Comparison of ENCODE assay signal across 17 cellular contexts in the genomic region with DNA sequence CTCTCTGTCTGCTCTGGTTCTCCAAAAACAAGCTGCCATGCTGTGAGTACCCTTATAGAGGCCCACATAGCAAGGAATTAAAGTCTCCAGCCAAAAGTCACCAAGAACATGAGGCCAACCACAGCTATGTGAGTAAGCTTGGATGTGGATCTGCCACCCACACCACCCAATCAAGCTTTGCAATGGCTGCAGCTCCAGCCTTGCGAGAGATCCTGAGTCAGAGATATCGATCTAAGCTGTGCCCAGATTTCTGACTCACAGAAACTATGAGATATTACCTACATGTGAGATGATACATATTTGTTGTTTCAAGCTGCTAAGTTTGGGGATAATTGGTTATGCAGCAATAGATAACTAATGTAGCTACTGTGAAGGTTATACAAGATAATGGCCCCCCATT. TPM values are rescaled to one million over a fixed set of nuclear protein-coding genes. Genes with fewer than 3 reads are reported as not detected.
DNase-seq lines count a peak whose midpoint lies in the region; ATAC-seq and TF ChIP-seq lines count a peak whose summit lies in the region.
"Had no signal": no experiment of that assay in that cellular context is flagged by ENCODE, and none has a peak within 500 bp of the region (broad histone marks: within the 10 kb centered on the region; RNA-seq: fewer than 3 reads in every experiment).

No MANE protein-coding gene starts in this region.

- peaks cover 0 to 4% of the 10 kb centered on the region in 2 donors for H3K9me3 Mint-ChIP-seq in activated naive CD4-positive, alpha-beta T cell treated with anti-CD3 and anti-CD28 coated beads, Interleukin-2, amount 50 U/mL, for 72 hours

- DNase-seq in activated naive CD4-positive, alpha-beta T cell treated with anti-CD3 and anti-CD28 coated beads, Interleukin-2, amount 50 U/mL, for 72 hours (ENCODE audit: low spot score in 2 of 2) = no peak
- no peak for DNase-seq in activated naive CD4-positive, alpha-beta T cell treated with Interleukin-2 at 50 U/mL for 16 hours
- DNase-seq in HT-29 (ENCODE audit: low spot score) (peak; percentile 16), epithelial cell of esophagus (ENCODE audit: low read depth) (peak; percentile 38), NCI-H510A treated with DMSO at 0.1 percent for 48 hours (lab: John Stamatoyannopoulos, UW) (no peak), NOMO-1 treated with DMSO at 0.1 percent for 48 hours (lab: John Stamatoyannopoulos, UW; ENCODE audit: unreplicated experiment) (no peak), T-helper 9 cell (no peak)
- DNase-seq in stimulated activated naive CD8-positive, alpha-beta T cell treated with anti-CD3 and anti-CD28 coated beads, Interleukin-15, Interleukin-2, amounts not matched to agents 100 U/mL and 50 U/mL, for 24 hours = no peak
- DNase-seq: activated CD4-positive, alpha-beta T cell treated with anti-CD3 and anti-CD28 coated beads for 1 hour; activated effector memory CD4-positive, alpha-beta T cell treated with anti-CD3 and anti-CD28 coated beads, Interleukin-2, amount 50 U/mL, for 16 hours; effector CD8-positive, alpha-beta T cell; foreskin melanocyte; naive thymus-derived CD8-positive, alpha-beta T cell; NCI-H2029; NCI-H69; posterior cingulate gyrus had no signal

- no peak for TF ChIP-seq CTCF in epithelial cell of esophagus (IDR thresholded peaks at IDR 0.05; ENCODE audit: insufficient read depth, low read depth, low read length, missing control alignments)

- no peak overlapping the region for H3K4me3 ChIP-seq in epithelial cell of esophagus (ENCODE audit: low read length)

- H3K36me3 Mint-ChIP-seq in activated naive CD4-positive, alpha-beta T cell treated with anti-CD3 and anti-CD28 coated beads, Interleukin-2, amount 50 U/mL, for 72 hours = no peaks in the 10 kb centered on the region

- ATAC-seq in activated naive CD4-positive, alpha-beta T cell treated with anti-CD3 and anti-CD28 coated beads, Interleukin-2, amount 50 U/mL, for 72 hours = peak; percentile 67 to 86
- peak; percentile 85 for ATAC-seq in stimulated activated naive CD8-positive, alpha-beta T cell treated with anti-CD3 and anti-CD28 coated beads, Interleukin-15, Interleukin-2, amounts not matched to agents 100 U/mL and 50 U/mL, for 24 hours
- ATAC-seq: naive thymus-derived CD8-positive, alpha-beta T cell had no signal

- no peak overlapping the region for H3K27ac Mint-ChIP-seq in activated naive CD4-positive, alpha-beta T cell treated with anti-CD3 and anti-CD28 coated beads, Interleukin-2, amount 50 U/mL, for 72 hours
- H3K27ac Mint-ChIP-seq: naive thymus-derived CD8-positive, alpha-beta T cell had no signal

RNA-seq across cellular contexts. Expression of a gene that starts 15.5 kb away (rescaled TPM):
- total RNA-seq in activated naive CD4-positive, alpha-beta T cell treated with anti-CD3 and anti-CD28 coated beads, Interleukin-2, amount 50 U/mL, for 72 hours = not detected
- total RNA-seq in HT-29 (2014; rRNA removed; shearing (Covaris generic)) = not detected in 2 replicates
- total RNA-seq: naive thymus-derived CD8-positive, alpha-beta T cell; T-helper 1 cell treated with Interleukin-12 subunit alpha and Interleukin-12 subunit beta and Interleukin-4 antibody, amounts not matched to agents 30 ng/mL and 1 ng/mL, for 36 hours had no signal

Comparison
In these comparisons a context has a peak if more than half of its experiments do, and no peak if none do; other contexts are left out.
1. DNase-seq: peak in HT-29 (single experiment) and epithelial cell of esophagus (single experiment); none in activated naive CD4-positive, alpha-beta T cell treated with anti-CD3 and anti-CD28 coated beads, Interleukin-2, amount 50 U/mL, for 72 hours (0 of 2), activated naive CD4-positive, alpha-beta T cell treated with Interleukin-2 at 50 U/mL for 16 hours (single experiment), stimulated activated naive CD8-positive, alpha-beta T cell treated with anti-CD3 and anti-CD28 coated beads, Interleukin-15, Interleukin-2, amounts not matched to agents 100 U/mL and 50 U/mL, for 24 hours (single experiment), NCI-H510A treated with DMSO at 0.1 percent for 48 hours (single experiment), NOMO-1 treated with DMSO at 0.1 percent for 48 hours (single experiment) and T-helper 9 cell (single experiment).